In the genomic region with DNA sequence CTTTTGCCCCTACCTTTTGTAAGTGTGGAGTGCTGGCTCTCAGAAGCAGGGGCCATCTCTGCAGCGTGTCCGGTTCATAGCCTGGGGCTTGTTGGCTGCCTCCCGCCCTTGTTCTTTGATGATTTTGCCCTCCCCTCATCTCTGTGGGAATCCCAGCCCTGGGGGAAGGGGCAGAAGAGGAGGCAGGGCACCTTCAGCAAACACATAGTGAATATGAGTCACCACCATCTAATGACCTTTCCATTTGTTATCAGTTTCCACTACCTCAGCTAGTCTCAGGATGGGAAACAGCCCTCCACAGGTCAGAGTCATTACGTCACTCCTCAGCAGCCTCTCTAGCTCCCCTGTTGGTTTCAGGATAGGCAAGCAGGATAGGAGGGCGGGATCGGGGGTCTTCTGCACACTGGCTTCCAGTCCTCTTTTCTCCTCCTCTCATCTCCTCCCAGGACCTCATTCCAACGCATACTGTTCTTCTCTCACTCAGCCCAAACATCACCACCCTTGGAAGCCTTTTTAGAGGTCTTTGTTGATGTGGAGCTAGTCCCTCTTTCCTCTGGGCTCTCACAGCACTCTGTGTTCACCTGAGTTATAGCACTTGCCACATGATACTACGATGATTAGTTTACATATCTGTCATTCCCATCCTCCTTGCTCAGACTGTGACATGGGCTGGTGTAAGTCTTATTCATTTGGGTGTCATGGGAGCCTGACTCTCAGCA, we compare ENCODE assay signal across 1 cellular context.
TF ChIP-seq lines count a peak whose summit lies in the region.

No MANE protein-coding gene starts in this region.

TF ChIP-seq in HEK293, 187 proteins besides CTCF, POLR2A, EP300 and RAD21 (continued from another document and continues in another):
- TF ChIP-seq SALL2 (tag by site-specific recombination; IDR thresholded peaks at IDR 0.05; ENCODE audit: borderline replicate concordance) (no peak), ZNF350 (tag by site-specific recombination; IDR thresholded peaks at IDR 0.05) (no peak), ZBTB8A (tag by site-specific recombination; IDR thresholded peaks at IDR 0.05) (peak; percentile 72), SP2 (tag by site-specific recombination; IDR thresholded peaks at IDR 0.05) (peak; percentile 73), ZNF776 (tag by site-specific recombination; IDR thresholded peaks at IDR 0.05; ENCODE audit: borderline replicate concordance) (no peak), GLI2 (tag by site-specific recombination; IDR thresholded peaks at IDR 0.05; ENCODE audit: borderline replicate concordance, low read depth) (peak; percentile 85; the same call in 1 of the 2 replicates), ZNF132 (tag by site-specific recombination; IDR thresholded peaks at IDR 0.05; ENCODE audit: borderline replicate concordance) (no peak), ZNF23 (tag by site-specific recombination; IDR thresholded peaks at IDR 0.05; ENCODE audit: borderline replicate concordance) (no peak), ZEB2 (tag by site-specific recombination; IDR thresholded peaks at IDR 0.05) (peak; percentile 92), ZNF174 (tag by site-specific recombination; IDR thresholded peaks at IDR 0.05) (no peak), ZNF610 (tag by site-specific recombination; IDR thresholded peaks at IDR 0.05; ENCODE audit: borderline replicate concordance) (no peak), ZBTB7A (tag by site-specific recombination; IDR thresholded peaks at IDR 0.05; ENCODE audit: low read depth) (no peak), ZNF2 (tag by site-specific recombination; IDR thresholded peaks at IDR 0.05) (peak; percentile 86; the same call in 1 of the 2 replicates), ZSCAN30 (tag by site-specific recombination; IDR thresholded peaks at IDR 0.05) (peak; percentile 90), ZNF121 (tag by site-specific recombination; IDR thresholded peaks at IDR 0.05) (no peak), ZNF426 (tag by site-specific recombination; IDR thresholded peaks at IDR 0.05) (no peak), ZNF16 (tag by site-specific recombination; IDR thresholded peaks at IDR 0.05; ENCODE audit: low read depth) (no peak), ZNF302 (tag by site-specific recombination; IDR thresholded peaks at IDR 0.05; ENCODE audit: low read depth) (no peak), ZNF112 (tag by site-specific recombination; IDR thresholded peaks at IDR 0.05) (no peak), ZNF114 (tag by site-specific recombination; IDR thresholded peaks at IDR 0.05) (no peak), KLF9 (tag by site-specific recombination; IDR thresholded peaks at IDR 0.05; ENCODE audit: low read depth) (no peak), ZNF585B (tag by site-specific recombination; IDR thresholded peaks at IDR 0.05) (no peak), ZBTB21 (tag by site-specific recombination; IDR thresholded peaks at IDR 0.05) (peak; percentile 98), ZBTB48 (tag by site-specific recombination; IDR thresholded peaks at IDR 0.05) (peak; percentile 78; the same call in 1 of the 2 replicates), ZNF629 (tag by site-specific recombination; IDR thresholded peaks at IDR 0.05) (peak; percentile 99), MZF1 (tag by site-specific recombination; IDR thresholded peaks at IDR 0.05; ENCODE audit: borderline replicate concordance) (0 out of 2 replicates have a peak, but pooled peaks have one; percentile 34), ZIC2 (tag by site-specific recombination; IDR thresholded peaks at IDR 0.05) (peak; percentile 91), PRDM1 (tag by site-specific recombination; IDR thresholded peaks at IDR 0.05) (peak; percentile 79), ZNF530 (tag by site-specific recombination; IDR thresholded peaks at IDR 0.05; ENCODE audit: low read depth) (no peak), SCRT2 (tag by site-specific recombination; IDR thresholded peaks at IDR 0.05) (peak; percentile 98), ZNF670 (tag by site-specific recombination; IDR thresholded peaks at IDR 0.05; ENCODE audit: low read depth) (no peak), ZNF433 (tag by site-specific recombination; IDR thresholded peaks at IDR 0.05; ENCODE audit: low read depth) (no peak), ZNF747 (tag by site-specific recombination; IDR thresholded peaks at IDR 0.05) (no peak)
- TF ChIP-seq, protein P1, sequence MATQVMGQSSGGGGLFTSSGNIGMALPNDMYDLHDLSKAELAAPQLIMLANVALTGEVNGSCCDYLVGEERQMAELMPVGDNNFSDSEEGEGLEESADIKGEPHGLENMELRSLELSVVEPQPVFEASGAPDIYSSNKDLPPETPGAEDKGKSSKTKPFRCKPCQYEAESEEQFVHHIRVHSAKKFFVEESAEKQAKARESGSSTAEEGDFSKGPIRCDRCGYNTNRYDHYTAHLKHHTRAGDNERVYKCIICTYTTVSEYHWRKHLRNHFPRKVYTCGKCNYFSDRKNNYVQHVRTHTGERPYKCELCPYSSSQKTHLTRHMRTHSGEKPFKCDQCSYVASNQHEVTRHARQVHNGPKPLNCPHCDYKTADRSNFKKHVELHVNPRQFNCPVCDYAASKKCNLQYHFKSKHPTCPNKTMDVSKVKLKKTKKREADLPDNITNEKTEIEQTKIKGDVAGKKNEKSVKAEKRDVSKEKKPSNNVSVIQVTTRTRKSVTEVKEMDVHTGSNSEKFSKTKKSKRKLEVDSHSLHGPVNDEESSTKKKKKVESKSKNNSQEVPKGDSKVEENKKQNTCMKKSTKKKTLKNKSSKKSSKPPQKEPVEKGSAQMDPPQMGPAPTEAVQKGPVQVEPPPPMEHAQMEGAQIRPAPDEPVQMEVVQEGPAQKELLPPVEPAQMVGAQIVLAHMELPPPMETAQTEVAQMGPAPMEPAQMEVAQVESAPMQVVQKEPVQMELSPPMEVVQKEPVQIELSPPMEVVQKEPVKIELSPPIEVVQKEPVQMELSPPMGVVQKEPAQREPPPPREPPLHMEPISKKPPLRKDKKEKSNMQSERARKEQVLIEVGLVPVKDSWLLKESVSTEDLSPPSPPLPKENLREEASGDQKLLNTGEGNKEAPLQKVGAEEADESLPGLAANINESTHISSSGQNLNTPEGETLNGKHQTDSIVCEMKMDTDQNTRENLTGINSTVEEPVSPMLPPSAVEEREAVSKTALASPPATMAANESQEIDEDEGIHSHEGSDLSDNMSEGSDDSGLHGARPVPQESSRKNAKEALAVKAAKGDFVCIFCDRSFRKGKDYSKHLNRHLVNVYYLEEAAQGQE (tag by site-specific recombination; IDR thresholded peaks at IDR 0.05), result peak; percentile 55; the same call in 1 of the 2 replicates
- TF ChIP-seq, protein P2, sequence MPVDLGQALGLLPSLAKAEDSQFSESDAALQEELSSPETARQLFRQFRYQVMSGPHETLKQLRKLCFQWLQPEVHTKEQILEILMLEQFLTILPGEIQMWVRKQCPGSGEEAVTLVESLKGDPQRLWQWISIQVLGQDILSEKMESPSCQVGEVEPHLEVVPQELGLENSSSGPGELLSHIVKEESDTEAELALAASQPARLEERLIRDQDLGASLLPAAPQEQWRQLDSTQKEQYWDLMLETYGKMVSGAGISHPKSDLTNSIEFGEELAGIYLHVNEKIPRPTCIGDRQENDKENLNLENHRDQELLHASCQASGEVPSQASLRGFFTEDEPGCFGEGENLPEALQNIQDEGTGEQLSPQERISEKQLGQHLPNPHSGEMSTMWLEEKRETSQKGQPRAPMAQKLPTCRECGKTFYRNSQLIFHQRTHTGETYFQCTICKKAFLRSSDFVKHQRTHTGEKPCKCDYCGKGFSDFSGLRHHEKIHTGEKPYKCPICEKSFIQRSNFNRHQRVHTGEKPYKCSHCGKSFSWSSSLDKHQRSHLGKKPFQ (tag by site-specific recombination; IDR thresholded peaks at IDR 0.05), result no peak
- TF ChIP-seq, protein P3, sequence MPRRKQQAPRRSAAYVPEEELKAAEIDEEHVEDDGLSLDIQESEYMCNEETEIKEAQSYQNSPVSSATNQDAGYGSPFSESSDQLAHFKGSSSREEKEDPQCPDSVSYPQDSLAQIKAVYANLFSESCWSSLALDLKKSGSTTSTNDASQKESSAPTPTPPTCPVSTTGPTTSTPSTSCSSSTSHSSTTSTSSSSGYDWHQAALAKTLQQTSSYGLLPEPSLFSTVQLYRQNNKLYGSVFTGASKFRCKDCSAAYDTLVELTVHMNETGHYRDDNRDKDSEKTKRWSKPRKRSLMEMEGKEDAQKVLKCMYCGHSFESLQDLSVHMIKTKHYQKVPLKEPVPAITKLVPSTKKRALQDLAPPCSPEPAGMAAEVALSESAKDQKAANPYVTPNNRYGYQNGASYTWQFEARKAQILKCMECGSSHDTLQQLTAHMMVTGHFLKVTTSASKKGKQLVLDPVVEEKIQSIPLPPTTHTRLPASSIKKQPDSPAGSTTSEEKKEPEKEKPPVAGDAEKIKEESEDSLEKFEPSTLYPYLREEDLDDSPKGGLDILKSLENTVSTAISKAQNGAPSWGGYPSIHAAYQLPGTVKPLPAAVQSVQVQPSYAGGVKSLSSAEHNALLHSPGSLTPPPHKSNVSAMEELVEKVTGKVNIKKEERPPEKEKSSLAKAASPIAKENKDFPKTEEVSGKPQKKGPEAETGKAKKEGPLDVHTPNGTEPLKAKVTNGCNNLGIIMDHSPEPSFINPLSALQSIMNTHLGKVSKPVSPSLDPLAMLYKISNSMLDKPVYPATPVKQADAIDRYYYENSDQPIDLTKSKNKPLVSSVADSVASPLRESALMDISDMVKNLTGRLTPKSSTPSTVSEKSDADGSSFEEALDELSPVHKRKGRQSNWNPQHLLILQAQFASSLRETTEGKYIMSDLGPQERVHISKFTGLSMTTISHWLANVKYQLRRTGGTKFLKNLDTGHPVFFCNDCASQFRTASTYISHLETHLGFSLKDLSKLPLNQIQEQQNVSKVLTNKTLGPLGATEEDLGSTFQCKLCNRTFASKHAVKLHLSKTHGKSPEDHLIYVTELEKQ (tag by site-specific recombination; IDR thresholded peaks at IDR 0.05; ENCODE audit: borderline replicate concordance), result peak; percentile 89
- TF ChIP-seq, protein P4, sequence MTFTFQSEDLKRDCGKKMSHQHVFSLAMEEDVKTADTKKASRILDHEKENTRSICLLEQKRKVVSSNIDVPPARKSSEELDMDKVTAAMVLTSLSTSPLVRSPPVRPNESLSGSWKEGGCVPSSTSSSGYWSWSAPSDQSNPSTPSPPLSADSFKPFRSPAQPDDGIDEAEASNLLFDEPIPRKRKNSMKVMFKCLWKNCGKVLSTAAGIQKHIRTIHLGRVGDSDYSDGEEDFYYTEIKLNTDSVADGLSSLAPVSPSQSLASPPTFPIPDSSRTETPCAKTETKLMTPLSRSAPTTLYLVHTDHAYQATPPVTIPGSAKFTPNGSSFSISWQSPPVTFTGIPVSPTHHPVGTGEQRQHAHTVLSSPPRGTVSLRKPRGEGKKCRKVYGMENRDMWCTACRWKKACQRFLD (tag by site-specific recombination; IDR thresholded peaks at IDR 0.05), result no peak
- TF ChIP-seq, protein P5, sequence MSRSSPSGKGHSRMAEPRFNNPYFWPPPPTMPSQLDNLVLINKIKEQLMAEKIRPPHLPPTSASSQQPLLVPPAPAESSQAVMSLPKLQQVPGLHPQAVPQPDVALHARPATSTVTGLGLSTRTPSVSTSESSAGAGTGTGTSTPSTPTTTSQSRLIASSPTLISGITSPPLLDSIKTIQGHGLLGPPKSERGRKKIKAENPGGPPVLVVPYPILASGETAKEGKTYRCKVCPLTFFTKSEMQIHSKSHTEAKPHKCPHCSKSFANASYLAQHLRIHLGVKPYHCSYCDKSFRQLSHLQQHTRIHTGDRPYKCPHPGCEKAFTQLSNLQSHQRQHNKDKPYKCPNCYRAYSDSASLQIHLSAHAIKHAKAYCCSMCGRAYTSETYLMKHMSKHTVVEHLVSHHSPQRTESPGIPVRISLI (tag by site-specific recombination; IDR thresholded peaks at IDR 0.05), result no peak
- TF ChIP-seq, protein P6, sequence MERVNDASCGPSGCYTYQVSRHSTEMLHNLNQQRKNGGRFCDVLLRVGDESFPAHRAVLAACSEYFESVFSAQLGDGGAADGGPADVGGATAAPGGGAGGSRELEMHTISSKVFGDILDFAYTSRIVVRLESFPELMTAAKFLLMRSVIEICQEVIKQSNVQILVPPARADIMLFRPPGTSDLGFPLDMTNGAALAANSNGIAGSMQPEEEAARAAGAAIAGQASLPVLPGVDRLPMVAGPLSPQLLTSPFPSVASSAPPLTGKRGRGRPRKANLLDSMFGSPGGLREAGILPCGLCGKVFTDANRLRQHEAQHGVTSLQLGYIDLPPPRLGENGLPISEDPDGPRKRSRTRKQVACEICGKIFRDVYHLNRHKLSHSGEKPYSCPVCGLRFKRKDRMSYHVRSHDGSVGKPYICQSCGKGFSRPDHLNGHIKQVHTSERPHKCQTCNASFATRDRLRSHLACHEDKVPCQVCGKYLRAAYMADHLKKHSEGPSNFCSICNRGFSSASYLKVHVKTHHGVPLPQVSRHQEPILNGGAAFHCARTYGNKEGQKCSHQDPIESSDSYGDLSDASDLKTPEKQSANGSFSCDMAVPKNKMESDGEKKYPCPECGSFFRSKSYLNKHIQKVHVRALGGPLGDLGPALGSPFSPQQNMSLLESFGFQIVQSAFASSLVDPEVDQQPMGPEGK (tag by site-specific recombination; IDR thresholded peaks at IDR 0.05), result peak; percentile 97
- TF ChIP-seq, protein P7, sequence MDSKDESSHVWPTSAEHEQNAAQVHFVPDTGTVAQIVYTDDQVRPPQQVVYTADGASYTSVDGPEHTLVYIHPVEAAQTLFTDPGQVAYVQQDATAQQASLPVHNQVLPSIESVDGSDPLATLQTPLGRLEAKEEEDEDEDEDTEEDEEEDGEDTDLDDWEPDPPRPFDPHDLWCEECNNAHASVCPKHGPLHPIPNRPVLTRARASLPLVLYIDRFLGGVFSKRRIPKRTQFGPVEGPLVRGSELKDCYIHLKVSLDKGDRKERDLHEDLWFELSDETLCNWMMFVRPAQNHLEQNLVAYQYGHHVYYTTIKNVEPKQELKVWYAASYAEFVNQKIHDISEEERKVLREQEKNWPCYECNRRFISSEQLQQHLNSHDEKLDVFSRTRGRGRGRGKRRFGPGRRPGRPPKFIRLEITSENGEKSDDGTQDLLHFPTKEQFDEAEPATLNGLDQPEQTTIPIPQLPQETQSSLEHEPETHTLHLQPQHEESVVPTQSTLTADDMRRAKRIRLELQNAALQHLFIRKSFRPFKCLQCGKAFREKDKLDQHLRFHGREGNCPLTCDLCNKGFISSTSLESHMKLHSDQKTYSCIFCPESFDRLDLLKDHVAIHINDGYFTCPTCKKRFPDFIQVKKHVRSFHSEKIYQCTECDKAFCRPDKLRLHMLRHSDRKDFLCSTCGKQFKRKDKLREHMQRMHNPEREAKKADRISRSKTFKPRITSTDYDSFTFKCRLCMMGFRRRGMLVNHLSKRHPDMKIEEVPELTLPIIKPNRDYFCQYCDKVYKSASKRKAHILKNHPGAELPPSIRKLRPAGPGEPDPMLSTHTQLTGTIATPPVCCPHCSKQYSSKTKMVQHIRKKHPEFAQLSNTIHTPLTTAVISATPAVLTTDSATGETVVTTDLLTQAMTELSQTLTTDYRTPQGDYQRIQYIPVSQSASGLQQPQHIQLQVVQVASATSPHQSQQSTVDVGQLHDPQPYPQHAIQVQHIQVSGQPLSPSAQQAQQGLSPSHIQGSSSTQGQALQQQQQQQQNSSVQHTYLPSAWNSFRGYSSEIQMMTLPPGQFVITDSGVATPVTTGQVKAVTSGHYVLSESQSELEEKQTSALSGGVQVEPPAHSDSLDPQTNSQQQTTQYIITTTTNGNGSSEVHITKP (tag by site-specific recombination; IDR thresholded peaks at IDR 0.05), result peak; percentile 63; the same call in 1 of the 2 replicates
- TF ChIP-seq, protein P8, sequence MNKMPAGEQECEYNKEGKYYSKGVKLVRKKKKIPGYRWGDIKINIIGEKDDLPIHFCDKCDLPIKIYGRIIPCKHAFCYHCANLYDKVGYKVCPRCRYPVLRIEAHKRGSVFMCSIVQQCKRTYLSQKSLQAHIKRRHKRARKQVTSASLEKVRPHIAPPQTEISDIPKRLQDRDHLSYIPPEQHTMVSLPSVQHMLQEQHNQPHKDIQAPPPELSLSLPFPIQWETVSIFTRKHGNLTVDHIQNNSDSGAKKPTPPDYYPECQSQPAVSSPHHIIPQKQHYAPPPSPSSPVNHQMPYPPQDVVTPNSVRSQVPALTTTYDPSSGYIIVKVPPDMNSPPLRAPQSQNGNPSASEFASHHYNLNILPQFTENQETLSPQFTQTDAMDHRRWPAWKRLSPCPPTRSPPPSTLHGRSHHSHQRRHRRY (tag by site-specific recombination; IDR thresholded peaks at IDR 0.05), result no peak
